ENCODE assay signal across 8 cellular contexts in the genomic region with DNA sequence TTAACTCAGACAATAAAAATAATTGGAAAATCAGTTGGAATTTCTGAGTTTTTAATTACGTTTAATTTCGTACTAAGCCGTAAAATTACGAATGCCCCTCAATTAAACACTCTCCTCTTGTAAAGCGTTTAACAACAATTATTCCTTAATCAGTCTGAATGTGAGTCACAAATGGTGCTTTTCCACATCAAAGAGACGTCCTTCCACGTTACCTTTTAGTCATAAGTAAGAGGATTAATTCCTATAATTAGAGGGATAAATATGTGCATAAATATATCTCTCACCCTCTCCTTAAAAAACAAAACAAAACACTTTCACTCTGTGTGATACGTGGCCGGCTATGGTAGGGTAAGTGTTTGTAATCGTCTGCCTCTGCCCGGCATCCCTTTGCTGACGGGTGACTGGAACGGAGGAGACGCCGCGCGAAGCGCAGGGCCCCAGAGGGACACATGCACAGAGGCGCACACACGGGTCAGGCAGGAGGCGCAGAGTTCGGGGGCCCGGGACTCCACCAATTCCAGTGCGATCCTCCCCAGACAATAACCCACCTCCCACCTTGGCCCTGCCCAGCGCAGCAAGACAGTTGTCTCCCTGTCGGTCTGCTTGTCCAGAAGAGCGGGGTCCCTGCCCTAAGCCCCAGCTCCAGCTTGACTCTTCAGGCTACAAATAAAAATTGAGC. TPM values are rescaled to one million over a fixed set of nuclear protein-coding genes. Genes with fewer than 3 reads are reported as not detected.
DNase-seq lines count a peak whose midpoint lies in the region; ATAC-seq and TF ChIP-seq lines count a peak whose summit lies in the region.

No MANE protein-coding gene starts in this region.

- H2AFZ ChIP-seq in neural cell (ENCODE audit: low read depth, low read length), result no peak overlapping the region
- H2AFZ ChIP-seq in Karpas-422 (ENCODE audit: low read length), result no peak overlapping the region

- ATAC-seq in RWPE2 (ENCODE audit: low read depth) (peak; percentile 51), GM21381 (IDR thresholded peaks at IDR 0.05; ENCODE audit: unreplicated experiment) (no peak), HG03378 (IDR thresholded peaks at IDR 0.05; ENCODE audit: unreplicated experiment) (no peak)

- no peak for TF ChIP-seq EP300 in neural cell (conservative IDR thresholded peaks at IDR 0.05; ENCODE audit: poor library complexity, severe bottlenecking)

- DNase-seq in COR-L47 (lab: John Stamatoyannopoulos, UW) (peak; percentile 20), RWPE2 (ENCODE audit: low spot score) (no peak), fibroblast of villous mesenchyme (ENCODE audit: low read depth) (peak; percentile 61), Karpas-422 (no peak)
- DNase-seq in activated T-cell treated with anti-CD3 and anti-CD28 coated beads, Interleukin-2, amount 50 U/mL, for 48 hours, result no peak

- H3K9ac ChIP-seq in neural cell (ENCODE audit: low read length), result peak overlapping the region; percentile 100
- no peak overlapping the region for H3K9ac ChIP-seq in Karpas-422 (ENCODE audit: low read length)

- H3K4me1 ChIP-seq in RWPE2 (ENCODE audit: insufficient read depth, poor library complexity, severe bottlenecking) (no peaks in the 10 kb centered on the region), Karpas-422 (ENCODE audit: low read length) (no peaks in the 10 kb centered on the region)

- no peaks in the 10 kb centered on the region for H3K9me3 ChIP-seq in RWPE2 (ENCODE audit: severe bottlenecking)
- H3K9me3 ChIP-seq in neural cell (ENCODE audit: low read length), result no peaks in the 10 kb centered on the region
- H3K9me3 ChIP-seq in Karpas-422 (ENCODE audit: low read length), result no peaks in the 10 kb centered on the region

- H3K9me2 ChIP-seq in neural cell (ENCODE audit: insufficient read depth, low read length), result no peaks in the 10 kb centered on the region
- H3K9me2 ChIP-seq in Karpas-422 (replicated peaks; ENCODE audit: insufficient read depth, low read length), result no peaks in the 10 kb centered on the region

- H3K27ac ChIP-seq in RWPE2 (ENCODE audit: poor library complexity, severe bottlenecking) (no peak overlapping the region), neural cell (ENCODE audit: low read length) (peak overlapping the region; percentile 100), Karpas-422 (ENCODE audit: low read length) (no peak overlapping the region)

- H3F3A ChIP-seq in neural cell (ENCODE audit: insufficient read depth, low read length, poor library complexity, severe bottlenecking), result peaks cover 2% of the 10 kb centered on the region

- H4K20me1 ChIP-seq in neural cell (ENCODE audit: insufficient read depth) (no peaks in the 10 kb centered on the region), Karpas-422 (ENCODE audit: insufficient read depth, low read depth, low read length) (peaks cover 16% of the 10 kb centered on the region; the same call in 1 of the 2 replicates)

- peaks cover 99% of the 10 kb centered on the region for H3K27me3 ChIP-seq in RWPE2 (ENCODE audit: insufficient read depth, poor library complexity, severe bottlenecking)
- peaks cover 4% of the 10 kb centered on the region for H3K27me3 ChIP-seq in neural cell (ENCODE audit: insufficient read depth, low read depth, low read length)
- no peaks in the 10 kb centered on the region for H3K27me3 ChIP-seq in Karpas-422 (ENCODE audit: low read length)

- no peaks in the 10 kb centered on the region for H3K36me3 ChIP-seq in RWPE2 (ENCODE audit: low read depth)
- no peaks in the 10 kb centered on the region for H3K36me3 ChIP-seq in neural cell (ENCODE audit: insufficient read depth, low read length)
- no peaks in the 10 kb centered on the region for H3K36me3 ChIP-seq in Karpas-422 (ENCODE audit: insufficient read depth, low read length)

- TF ChIP-seq CTCF in RWPE2 (IDR thresholded peaks at IDR 0.05; ENCODE audit: poor library complexity, severe bottlenecking), result no peak
- no peak for TF ChIP-seq CTCF in fibroblast of villous mesenchyme (IDR thresholded peaks at IDR 0.05; ENCODE audit: insufficient read depth, low read depth, low read length)
- no peak for TF ChIP-seq CTCF in neural cell (IDR thresholded peaks at IDR 0.05; ENCODE audit: poor library complexity, severe bottlenecking)

- H3K4me2 ChIP-seq in neural cell (ENCODE audit: low read length) (peak overlapping the region; percentile 78), Karpas-422 (ENCODE audit: low read depth, low read length, poor library complexity, severe bottlenecking) (no peak overlapping the region)

- H3K4me3 ChIP-seq in RWPE2 (ENCODE audit: severe bottlenecking), result no peak overlapping the region
- H3K4me3 ChIP-seq in fibroblast of villous mesenchyme (ENCODE audit: low read depth, low read length), result peak overlapping the region; percentile 61
- peak overlapping the region; percentile 93 for H3K4me3 ChIP-seq in neural cell (ENCODE audit: low read length)
- no peak overlapping the region for H3K4me3 ChIP-seq in Karpas-422 (ENCODE audit: low read length)

- no peak for TF ChIP-seq RAD21 in neural cell (conservative IDR thresholded peaks at IDR 0.05)

- H3K79me2 ChIP-seq in neural cell (replicated peaks; ENCODE audit: insufficient read depth, low read length) (peaks cover 98% of the 10 kb centered on the region), Karpas-422 (ENCODE audit: low read length) (no peaks in the 10 kb centered on the region)

TF ChIP-seq in neural cell, 6 proteins besides CTCF, POLR2A, EP300 and RAD21:
- TF ChIP-seq TAF1 (IDR thresholded peaks at IDR 0.05; ENCODE audit: low read depth) (no peak), EZH2 (IDR thresholded peaks at IDR 0.05; ENCODE audit: borderline replicate concordance, insufficient read depth, low read length, poor library complexity, severe bottlenecking) (no peak), POLR2AphosphoS5 (IDR thresholded peaks at IDR 0.05) (peak; percentile 48), SMC3 (conservative IDR thresholded peaks at IDR 0.05; ENCODE audit: poor library complexity) (no peak), MXI1 (conservative IDR thresholded peaks at IDR 0.05; ENCODE audit: poor library complexity, severe bottlenecking) (no peak)
- TF ChIP-seq, protein P1, sequence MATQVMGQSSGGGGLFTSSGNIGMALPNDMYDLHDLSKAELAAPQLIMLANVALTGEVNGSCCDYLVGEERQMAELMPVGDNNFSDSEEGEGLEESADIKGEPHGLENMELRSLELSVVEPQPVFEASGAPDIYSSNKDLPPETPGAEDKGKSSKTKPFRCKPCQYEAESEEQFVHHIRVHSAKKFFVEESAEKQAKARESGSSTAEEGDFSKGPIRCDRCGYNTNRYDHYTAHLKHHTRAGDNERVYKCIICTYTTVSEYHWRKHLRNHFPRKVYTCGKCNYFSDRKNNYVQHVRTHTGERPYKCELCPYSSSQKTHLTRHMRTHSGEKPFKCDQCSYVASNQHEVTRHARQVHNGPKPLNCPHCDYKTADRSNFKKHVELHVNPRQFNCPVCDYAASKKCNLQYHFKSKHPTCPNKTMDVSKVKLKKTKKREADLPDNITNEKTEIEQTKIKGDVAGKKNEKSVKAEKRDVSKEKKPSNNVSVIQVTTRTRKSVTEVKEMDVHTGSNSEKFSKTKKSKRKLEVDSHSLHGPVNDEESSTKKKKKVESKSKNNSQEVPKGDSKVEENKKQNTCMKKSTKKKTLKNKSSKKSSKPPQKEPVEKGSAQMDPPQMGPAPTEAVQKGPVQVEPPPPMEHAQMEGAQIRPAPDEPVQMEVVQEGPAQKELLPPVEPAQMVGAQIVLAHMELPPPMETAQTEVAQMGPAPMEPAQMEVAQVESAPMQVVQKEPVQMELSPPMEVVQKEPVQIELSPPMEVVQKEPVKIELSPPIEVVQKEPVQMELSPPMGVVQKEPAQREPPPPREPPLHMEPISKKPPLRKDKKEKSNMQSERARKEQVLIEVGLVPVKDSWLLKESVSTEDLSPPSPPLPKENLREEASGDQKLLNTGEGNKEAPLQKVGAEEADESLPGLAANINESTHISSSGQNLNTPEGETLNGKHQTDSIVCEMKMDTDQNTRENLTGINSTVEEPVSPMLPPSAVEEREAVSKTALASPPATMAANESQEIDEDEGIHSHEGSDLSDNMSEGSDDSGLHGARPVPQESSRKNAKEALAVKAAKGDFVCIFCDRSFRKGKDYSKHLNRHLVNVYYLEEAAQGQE (IDR thresholded peaks at IDR 0.05; ENCODE audit: borderline replicate concordance), result no peak

RNA-seq across cellular contexts. Expression of a gene that starts 9.7 kb away (rescaled TPM):
- 40.9 and 73.0 TPM in 2 replicates for total RNA-seq in fibroblast of villous mesenchyme
- 825 and 939 TPM in 2 replicates for polyA plus RNA-seq in neural cell
- polyA minus RNA-seq in neural cell, result 1,509 and 1,681 TPM in 2 replicates
- 55.7 and 68.2 TPM in 2 replicates for total RNA-seq in Karpas-422 (2014; rRNA removed; shearing (Covaris generic); ENCODE audit: low replicate concordance)

Comparison
In these comparisons a context has a peak if more than half of its experiments do, and no peak if none do; other contexts are left out.
1. DNase-seq: peak in COR-L47 (single experiment) and fibroblast of villous mesenchyme (single experiment); none in RWPE2 (single experiment), Karpas-422 (single experiment) and activated T-cell treated with anti-CD3 and anti-CD28 coated beads, Interleukin-2, amount 50 U/mL, for 48 hours (0 of 2).
2. H3K4me3 ChIP-seq: peak in fibroblast of villous mesenchyme (single experiment) and neural cell (single experiment); none in RWPE2 (single experiment) and Karpas-422 (single experiment).